In genomic region chr15:92159906-92160841, GRCh38 we compare ENCODE assay signal across 27 cellular contexts.
DNase-seq lines count a peak whose midpoint lies in the region; ATAC-seq and TF ChIP-seq lines count a peak whose summit lies in the region.
"Had no signal": no experiment of that assay in that cellular context is flagged by ENCODE, and none has a peak within 500 bp of the region (broad histone marks: within the 10 kb centered on the region; RNA-seq: fewer than 3 reads in every experiment).

No MANE protein-coding gene starts in this region.

- H3K4me3 Mint-ChIP-seq in T-helper 17 cell (no peak overlapping the region), nephron (no peak overlapping the region)
- H3K4me3 Mint-ChIP-seq: activated CD8-positive, alpha-beta memory T cell treated with anti-CD3 and anti-CD28 coated beads, Interleukin-2, amount 10 ng/mL, durations not matched to agents 7 days and 5 days; activated naive CD8-positive, alpha-beta T cell treated with anti-CD3 and anti-CD28 coated beads, Interleukin-2, amount 50 U/mL, for 24 hours had no signal

- H3K36me3 Mint-ChIP-seq in T-helper 17 cell (ENCODE audit: low read depth) (peaks cover 5% of the 10 kb centered on the region), nephron (ENCODE audit: low read depth) (no peaks in the 10 kb centered on the region)
- H3K36me3 Mint-ChIP-seq: activated CD8-positive, alpha-beta memory T cell treated with anti-CD3 and anti-CD28 coated beads, Interleukin-2, amount 10 ng/mL, durations not matched to agents 7 days and 5 days had no signal

- H3K9me3 ChIP-seq in T-helper 17 cell (ENCODE audit: control insufficient read depth, low read length, poor library complexity, severe bottlenecking), result no peaks in the 10 kb centered on the region
- H3K9me3 ChIP-seq: A549, breast epithelium, HAP-1, mucosa of descending colon, right lobe of liver, tibial nerve had no signal

- H3K27me3 Mint-ChIP-seq in T-helper 17 cell (no peaks in the 10 kb centered on the region), nephron (ENCODE audit: low read depth) (peaks cover 16% of the 10 kb centered on the region)
- H3K27me3 Mint-ChIP-seq: activated CD8-positive, alpha-beta memory T cell treated with anti-CD3 and anti-CD28 coated beads, Interleukin-2, amount 10 ng/mL, durations not matched to agents 7 days and 5 days; activated naive CD8-positive, alpha-beta T cell treated with anti-CD3 and anti-CD28 coated beads, Interleukin-2, amount 50 U/mL, for 24 hours had no signal

- TF ChIP-seq CTCF in nephron (IDR thresholded peaks at IDR 0.05; ENCODE audit: unreplicated experiment in 3 of 3), result no peak

- H3K27ac Mint-ChIP-seq in T-helper 17 cell (peak overlapping the region; percentile 80), nephron (peak overlapping the region; percentile 9 to 60 (median 42))
- H3K27ac Mint-ChIP-seq: activated CD8-positive, alpha-beta memory T cell treated with anti-CD3 and anti-CD28 coated beads, Interleukin-2, amount 10 ng/mL, durations not matched to agents 7 days and 5 days; activated naive CD8-positive, alpha-beta T cell treated with anti-CD3 and anti-CD28 coated beads, Interleukin-2, amount 50 U/mL, for 24 hours; activated T-helper 2 cell treated with anti-CD3 and anti-CD28 coated beads, Interferon-gamma antibody, Interleukin-2, Interleukin-4, amounts not matched to agents 10 μg/mL and 5 μg/mL and 100 μg/mL, durations not matched to agents 14 hours and 24 hours and 36 hours had no signal

- H3K4me1 Mint-ChIP-seq in T-helper 17 cell (peaks cover 16% of the 10 kb centered on the region), nephron (peaks cover 17% of the 10 kb centered on the region)

- no peak for ATAC-seq in T-helper 17 cell
- ATAC-seq in activated CD4-positive, CD25-positive, alpha-beta regulatory T cell treated with anti-CD3 and anti-CD28 coated beads, Interleukin-2, amount 50 U/mL, for 24 hours, result no peak
- ATAC-seq in HG02798 (IDR thresholded peaks at IDR 0.05; ENCODE audit: poor library complexity, unreplicated experiment), result no peak
- ATAC-seq: A549, K562, right lobe of liver had no signal

- peak; percentile 26 for DNase-seq in NCI-H1436 (lab: John Stamatoyannopoulos, UW)
- no peak for DNase-seq in NCI-H1436 treated with DMSO at 0.1 percent for 48 hours (lab: John Stamatoyannopoulos, UW)
- peak; percentile 75 for DNase-seq in NCI-H146 treated with DMSO at 0.1 percent for 48 hours (lab: John Stamatoyannopoulos, UW; ENCODE audit: unreplicated experiment)
- no peak for DNase-seq in T-helper 17 cell
- DNase-seq in 8988T, result no peak
- DNase-seq: activated CD8-positive, alpha-beta memory T cell treated with anti-CD3 and anti-CD28 coated beads, Interleukin-2, amount 10 ng/mL, durations not matched to agents 7 days and 5 days; activated naive CD8-positive, alpha-beta T cell treated with anti-CD3 and anti-CD28 coated beads, Interleukin-2, amount 50 U/mL, for 24 hours; C1 segment of cervical spinal cord; cortex of kidney; DMS153; hippocampal formation; left colon; mucosa of descending colon; NCI-H345; PC-9; right lobe of liver; stimulated activated naive CD4-positive, alpha-beta T cell; T1000 had no signal

- H3K9me3 Mint-ChIP-seq in nephron, result no peaks in the 10 kb centered on the region
- H3K9me3 Mint-ChIP-seq: activated naive CD8-positive, alpha-beta T cell treated with anti-CD3 and anti-CD28 coated beads, Interleukin-2, amount 50 U/mL, for 24 hours; activated T-helper 2 cell treated with anti-CD3 and anti-CD28 coated beads, Interferon-gamma antibody, Interleukin-2, Interleukin-4, amounts not matched to agents 10 μg/mL and 5 μg/mL and 100 μg/mL, durations not matched to agents 14 hours and 24 hours and 36 hours had no signal

Comparison
In these comparisons a context has a peak if more than half of its experiments do, and no peak if none do; other contexts are left out.
1. DNase-seq: peak in NCI-H1436 (single experiment) and NCI-H146 treated with DMSO at 0.1 percent for 48 hours (single experiment); none in NCI-H1436 treated with DMSO at 0.1 percent for 48 hours (single experiment), T-helper 17 cell (0 of 3) and 8988T (single experiment).